32 cellular contexts compared by ENCODE assay signal in the genomic region with DNA sequence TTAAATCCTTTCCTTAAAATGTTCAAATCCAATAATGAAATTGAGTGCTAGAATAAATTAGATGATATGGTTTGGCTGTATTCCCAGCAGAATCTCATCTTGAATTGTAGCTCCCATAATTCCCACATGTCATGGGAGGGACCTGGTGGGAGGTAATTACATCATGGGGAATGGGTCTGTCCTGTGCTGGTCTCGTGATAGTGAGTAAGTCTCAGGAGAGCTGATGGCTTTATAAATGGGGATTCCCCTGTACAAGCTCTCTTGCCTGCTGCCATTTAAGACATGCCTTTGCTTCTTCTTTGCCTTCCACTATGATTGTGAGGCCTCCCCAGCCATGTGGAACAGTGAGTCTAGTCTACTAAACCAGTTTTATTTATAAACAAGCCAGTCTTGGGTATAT.
"Had no signal": no experiment of that assay in that cellular context is flagged by ENCODE, and none has a peak within 500 bp of the region (broad histone marks: within the 10 kb centered on the region; RNA-seq: fewer than 3 reads in every experiment).

No MANE protein-coding gene starts in this region.

- H3K27ac ChIP-seq: adrenal gland, body of pancreas, breast epithelium, KMS-11, PC-9, RWPE1 had no signal

- H3K9ac ChIP-seq: KMS-11 had no signal

- H3K4me3 ChIP-seq: adrenal gland, body of pancreas, breast epithelium, PC-9 had no signal

- H3K4me1 ChIP-seq: adrenal gland, body of pancreas, breast epithelium had no signal

- H3K27me3 ChIP-seq: adrenal gland, body of pancreas, breast epithelium had no signal

- H3K4me2 ChIP-seq: KMS-11, PC-9 had no signal

- ATAC-seq: activated CD4-positive, alpha-beta T cell treated with anti-CD3 and anti-CD28 coated beads for 36 hours; activated CD4-positive, CD25-positive, alpha-beta regulatory T cell treated with anti-CD3 and anti-CD28 coated beads, Interleukin-2, amount 50 U/mL, for 24 hours; activated CD8-positive, alpha-beta T cell treated with anti-CD3 and anti-CD28 coated beads, Interleukin-2, amount 10 ng/mL, durations not matched to agents 7 days and 5 days; activated naive CD4-positive, alpha-beta T cell treated with anti-CD3 and anti-CD28 coated beads, Interleukin-2, amount 50 U/mL, for 72 hours; body of pancreas; Right ventricle myocardium inferior; WTC11 had no signal

- DNase-seq: activated CD4-positive, alpha-beta T cell treated with anti-CD3 and anti-CD28 coated beads for 36 hours; activated CD4-positive, alpha-beta T cell treated with anti-CD3 and anti-CD28 coated beads, Interleukin-2, amount 10 ng/mL, durations not matched to agents 7 days and 5 days; activated CD4-positive, alpha-beta T cell treated with anti-CD3 and anti-CD28 coated beads, Interleukin-2, amount 50 U/mL, for 48 hours; activated CD8-positive, alpha-beta T cell treated with anti-CD3 and anti-CD28 coated beads, Interleukin-2, amount 10 ng/mL, durations not matched to agents 7 days and 5 days; activated gamma-delta T cell treated with Interleukin-2 at 50 U/mL for 16 hours; activated naive CD4-positive, alpha-beta T cell treated with anti-CD3 and anti-CD28 coated beads for 36 hours; activated T-cell treated with anti-CD3 and anti-CD28 coated beads, Interleukin-2, amount 50 U/mL, for 24 hours; adrenal gland; body of pancreas; caudate nucleus; cerebellar nuclear complex; MM.1S; MV-4-11; NCI-H1092; NCI-H1417; NCI-H146; NCI-H187; NCI-H2029 treated with DMSO at 0.1 percent for 48 hours; NCI-H2107; NCI-H2171; NCI-H510A; NCI-H526; NCI-H748 treated with DMSO at 0.1 percent for 48 hours; PC-9; SIG-M5 had no signal

- H3K9me3 ChIP-seq: adrenal gland, body of pancreas, breast epithelium had no signal

- H3K36me3 ChIP-seq: adrenal gland, breast epithelium had no signal
